8 cellular contexts compared by ENCODE assay signal in genomic region chr7:116588641-116589594, GRCh38.
DNase-seq lines count a peak whose midpoint lies in the region; TF ChIP-seq lines count a peak whose summit lies in the region.

No MANE protein-coding gene starts in this region.

- no peak for TF ChIP-seq POLR2A in testis (IDR thresholded peaks at IDR 0.05)

- H3K27ac ChIP-seq in testis (no peak overlapping the region), WERI-Rb-1 (no peak overlapping the region)

- intact Hi-C loops in testis (cut with DNase I; ENCODE audit: low total_unique reads): loop anchor here (5.0 kb wide), 3 partner anchors 62 to 332 kb away; partner anchors contain the start of gene CAV1

- H3K9me3 ChIP-seq in testis: no peaks in the 10 kb centered on the region
- no peaks in the 10 kb centered on the region for H3K9me3 ChIP-seq in WERI-Rb-1 (ENCODE audit: severe bottlenecking)

- H3K27me3 ChIP-seq in testis (no peaks in the 10 kb centered on the region), WERI-Rb-1 (ENCODE audit: insufficient read depth, low read depth, severe bottlenecking) (peaks cover 8% of the 10 kb centered on the region)

- H3K4me1 ChIP-seq in testis: no peaks in the 10 kb centered on the region

- H3K36me3 ChIP-seq in testis (ENCODE audit: low read depth, missing control alignments): no peaks in the 10 kb centered on the region
- no peaks in the 10 kb centered on the region for H3K36me3 ChIP-seq in WERI-Rb-1

- TF ChIP-seq CTCF in testis (IDR thresholded peaks at IDR 0.05) (peak; percentile 57 to 70 (median 69)), WERI-Rb-1 (IDR thresholded peaks at IDR 0.05; ENCODE audit: low read depth, low read length) (no peak)

- DNase-seq in EL (peak; percentile 75), HCEC 1CT (peak; percentile 52), NCI-H2227 treated with DMSO at 0.1 percent for 48 hours (lab: John Stamatoyannopoulos, UW) (peak; percentile 17), astrocyte of the hippocampus (ENCODE audit: low read depth, low spot score) (peak; percentile 81), iris pigment epithelial cell (ENCODE audit: low read depth) (peak; percentile 69), testis (no peak), WERI-Rb-1 (no peak)
- no peak for DNase-seq in stimulated activated CD4-positive, alpha-beta T cell treated with anti-CD3 and anti-CD28 coated beads, Interleukin-2, amount 100 ng/mL, for 48 hours

- H3K4me3 ChIP-seq in testis (no peak overlapping the region), WERI-Rb-1 (ENCODE audit: low read depth, low read length) (no peak overlapping the region)

- WGBS in testis, 2 donors: 40 to 49% methylated on average over 4 of the region's 4 CpGs

Comparison
In these comparisons a context has a peak if more than half of its experiments do, and no peak if none do; other contexts are left out.
1. DNase-seq: peak in EL (single experiment), HCEC 1CT (single experiment), NCI-H2227 treated with DMSO at 0.1 percent for 48 hours (single experiment), astrocyte of the hippocampus (single experiment) and iris pigment epithelial cell (single experiment); none in testis (single experiment), WERI-Rb-1 (single experiment) and stimulated activated CD4-positive, alpha-beta T cell treated with anti-CD3 and anti-CD28 coated beads, Interleukin-2, amount 100 ng/mL, for 48 hours (0 of 2).